In genomic region chr2:86105969-86106945, GRCh38 we compare ENCODE assay signal across 8 cellular contexts. TPM values are rescaled to one million over a fixed set of nuclear protein-coding genes. Genes with fewer than 3 reads are reported as not detected.
A peak's percentile ranks its signal among the peaks of the same experiment; 100 is the strongest.
DNase-seq lines count a peak whose midpoint lies in the region; ATAC-seq and TF ChIP-seq lines count a peak whose summit lies in the region.

TSS of gene PTCD3 (plus strand) at chr2:86106235. CDS start at chr2:86106248, 13 bp downstream.

- peaks cover 21% of the 10 kb centered on the region for H3K4me1 ChIP-seq in Panc1 (ENCODE audit: control insufficient read depth, insufficient read depth, low read length)
- no peaks in the 10 kb centered on the region for H3K4me1 ChIP-seq in esophagus (ENCODE audit: control insufficient read depth in 2 of 2, insufficient read depth in 2 of 2, low read length in 1 of 2)
- H3K4me1 ChIP-seq in mucosa of stomach (ENCODE audit: control insufficient read depth, insufficient read depth, low read length): peaks cover 8% of the 10 kb centered on the region

- peak; percentile 99 for DNase-seq in DMS53 (lab: John Stamatoyannopoulos, UW)
- DNase-seq in KG1 (lab: John Stamatoyannopoulos, UW): peak; percentile 98
- peak; percentile 91 for DNase-seq in Panc1 (ENCODE audit: low read depth, low spot score)
- DNase-seq in activated T-cell treated with anti-CD3 and anti-CD28 coated beads, Interleukin-2, amount 50 U/mL, for 4 hours: peak; percentile 89
- peak; percentile 88 for DNase-seq in stimulated activated CD8-positive, alpha-beta memory T cell treated with anti-CD3 and anti-CD28 coated beads, Interleukin-7, amount 100 ng/mL, for 24 hours (ENCODE audit: low read depth)

- no peaks in the 10 kb centered on the region for H3K9me3 Mint-ChIP-seq in activated T-cell treated with anti-CD3 and anti-CD28 coated beads, Interleukin-2, amount 50 U/mL, for 4 hours

- peaks cover 39% of the 10 kb centered on the region for H3K36me3 ChIP-seq in Panc1 (ENCODE audit: control insufficient read depth, insufficient read depth, low read length)
- peaks cover 3 to 4% of the 10 kb centered on the region in 2 donors for H3K36me3 ChIP-seq in esophagus (ENCODE audit: control insufficient read depth in 2 of 2, insufficient read depth in 2 of 2, low read length in 1 of 2)
- H3K36me3 ChIP-seq in mucosa of stomach (ENCODE audit: control insufficient read depth, insufficient read depth, low read length): no peaks in the 10 kb centered on the region

- intact Hi-C loops in Panc1 (cut with micrococcal nuclease; ENCODE audit: unreplicated experiment): no loop called here

- in situ Hi-C loops in Panc1 (cut with HindIII; ENCODE audit: low pct_unique_long_range_greater_than_20kb, low sequenced_read_pairs): no loop called here

- H3K9me3 ChIP-seq in Panc1 (ENCODE audit: control insufficient read depth, insufficient read depth, low read depth, low read length) (no peaks in the 10 kb centered on the region), esophagus (ENCODE audit: control insufficient read depth in 2 of 2, insufficient read depth in 1 of 2, low read depth in 1 of 2, low read length in 1 of 2) (no peaks in the 10 kb centered on the region), mucosa of stomach (ENCODE audit: control insufficient read depth, low read length) (no peaks in the 10 kb centered on the region)

- H3K4me3 ChIP-seq in Panc1 (ENCODE audit: low read depth in 2 of 2, low read length in 2 of 2): peak within 1 kb of the TSS; percentile 96 to 99
- peak within 1 kb of the TSS; percentile 85 to 86 for H3K4me3 ChIP-seq in esophagus (ENCODE audit: low read depth in 1 of 2, low read length in 2 of 2)
- peak within 1 kb of the TSS; percentile 80 for H3K4me3 ChIP-seq in mucosa of stomach (ENCODE audit: low read length)

- ATAC-seq in GM21717 (IDR thresholded peaks at IDR 0.05; ENCODE audit: unreplicated experiment) (peak; percentile 87), Panc1 (peak; percentile 97)
- peak; percentile 91 to 92 for ATAC-seq in activated T-cell treated with anti-CD3 and anti-CD28 coated beads, Interleukin-2, amount 50 U/mL, for 4 hours

- H3K9ac ChIP-seq in mucosa of stomach (ENCODE audit: low read length): peak within 1 kb of the TSS; percentile 71

- WGBS in esophagus, 2 donors: 0% methylated on average over 44 of the region's 44 CpGs

- no peaks in the 10 kb centered on the region for H3K27me3 ChIP-seq in Panc1 (ENCODE audit: control insufficient read depth, insufficient read depth, low read length)
- H3K27me3 ChIP-seq in esophagus (ENCODE audit: control insufficient read depth in 1 of 2, insufficient read depth in 2 of 2, low read length in 2 of 2): no peaks in the 10 kb centered on the region
- H3K27me3 ChIP-seq in mucosa of stomach (ENCODE audit: control insufficient read depth, insufficient read depth, low read length): no peaks in the 10 kb centered on the region

- peaks cover 53% of the 10 kb centered on the region for H3K36me3 Mint-ChIP-seq in activated T-cell treated with anti-CD3 and anti-CD28 coated beads, Interleukin-2, amount 50 U/mL, for 4 hours (ENCODE audit: insufficient read depth)

- peak within 1 kb of the TSS; percentile 96 for H3K4me3 Mint-ChIP-seq in activated T-cell treated with anti-CD3 and anti-CD28 coated beads, Interleukin-2, amount 50 U/mL, for 4 hours

- POLR2A ChIA-PET in Panc1 (lab: Charles Lee): interaction anchor here (0.8 kb wide), 1 partner anchor 14 kb away, joined by 4 read pairs; no protein-coding TSS in a partner anchor

- no peaks in the 10 kb centered on the region for H3K27me3 Mint-ChIP-seq in activated T-cell treated with anti-CD3 and anti-CD28 coated beads, Interleukin-2, amount 50 U/mL, for 4 hours (ENCODE audit: low read depth)

- H3K4me1 Mint-ChIP-seq in activated T-cell treated with anti-CD3 and anti-CD28 coated beads, Interleukin-2, amount 50 U/mL, for 4 hours (ENCODE audit: low read depth): peaks cover 57% of the 10 kb centered on the region

- TF ChIP-seq CTCF in Panc1 (IDR thresholded peaks at IDR 0.05): no peak

- H3K27ac ChIP-seq in Panc1 (ENCODE audit: low read length): peak within 1 kb of the TSS; percentile 99
- H3K27ac ChIP-seq in esophagus (ENCODE audit: low read depth in 2 of 2, low read length in 1 of 2): peak within 1 kb of the TSS; percentile 89 to 91

- BruUV-seq in Panc1 (replicated peaks; lab: Mats Ljungman, UMichigan): no TSS peak

- CTCF ChIA-PET in Panc1 (lab: Charles Lee): interaction anchor here (1.0 to 1.1 kb wide), 2 partner anchors 18 to 19 kb away, joined by 3 to 13 read pairs; no protein-coding TSS in a partner anchor

RNA-seq across cellular contexts. Expression of gene PTCD3, which starts in this region (rescaled TPM):
- total RNA-seq in Panc1 (2021; ENCODE audit: unreplicated experiment): 93.9 TPM
- polyA plus RNA-seq in Panc1 (2012; ENCODE audit: insufficient read length): 50.7 TPM
- 100 to 1,000 TPM; 131 to 138 (median 138) TPM for total RNA-seq in activated T-cell treated with anti-CD3 and anti-CD28 coated beads, Interleukin-2, amount 50 U/mL, for 4 hours
- polyA plus RNA-seq in esophagus: 10 to 100 TPM; 20.1 to 21.7 TPM

Comparison
In these comparisons a context has a peak if more than half of its experiments do, and no peak if none do; other contexts are left out.
1. Peak in every context shown above with its lines: DNase-seq, ATAC-seq, H3K4me3 ChIP-seq and H3K27ac ChIP-seq.